Comparison of ENCODE assay signal across 8 cellular contexts in the genomic region with DNA sequence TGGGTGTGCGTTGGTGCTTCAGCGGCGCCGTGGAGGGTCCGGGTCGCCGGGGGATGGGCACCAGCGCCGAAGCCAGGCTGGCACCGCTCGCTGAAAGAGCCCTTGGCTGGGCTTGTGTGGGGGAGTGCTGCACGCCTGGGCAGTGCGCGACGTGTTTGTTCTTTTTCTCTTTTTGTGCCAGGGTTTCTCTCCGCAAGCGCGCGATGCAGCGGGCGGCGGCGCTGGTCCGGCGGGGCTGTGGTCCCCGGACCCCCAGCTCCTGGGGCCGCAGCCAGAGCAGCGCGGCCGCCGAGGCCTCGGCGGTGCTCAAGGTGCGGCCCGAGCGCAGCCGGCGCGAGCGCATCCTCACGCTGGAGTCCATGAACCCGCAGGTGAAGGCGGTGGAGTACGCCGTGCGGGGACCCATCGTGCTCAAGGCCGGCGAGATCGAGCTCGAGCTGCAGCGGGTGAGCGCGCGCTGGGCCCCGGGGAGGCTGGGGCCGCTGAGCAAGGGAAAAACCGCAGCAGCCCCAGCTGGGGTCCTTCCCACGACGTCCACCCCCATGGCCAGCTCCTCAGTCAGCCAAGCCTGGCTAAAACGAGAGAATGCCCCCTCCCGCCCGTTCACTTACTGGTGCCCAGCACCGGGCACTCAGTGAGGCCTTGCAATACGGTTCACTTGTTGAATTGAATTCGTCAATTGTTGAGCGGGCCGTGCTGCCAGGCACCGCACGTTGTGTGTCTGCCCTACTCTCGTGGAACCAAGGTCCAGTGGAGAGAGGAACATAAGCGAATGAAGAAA. TPM values are rescaled to one million over a fixed set of nuclear protein-coding genes. Genes with fewer than 3 reads are reported as not detected.
DNase-seq lines count a peak whose midpoint lies in the region; ATAC-seq, FAIRE-seq and TF ChIP-seq lines count a peak whose summit lies in the region.

No MANE protein-coding gene starts in this region.

- in situ Hi-C loops in K562 (cut with MboI) = no loop called here

- TF ChIP-seq POLR2A in K562 (conservative IDR thresholded peaks at IDR 0.05) = no peak

- H3K9me3 ChIP-seq in K562 (replicated peaks; ENCODE audit: control insufficient read depth, insufficient read depth, low read depth, low read length) = no peaks in the 10 kb centered on the region
- H3K9me3 ChIP-seq in keratinocyte (ENCODE audit: control insufficient read depth, low read depth, low read length) = no peaks in the 10 kb centered on the region

- peaks cover 17 to 19% of the 10 kb centered on the region in 2 experiments for H3K4me1 ChIP-seq in K562 (replicated peaks in 1 of 2; ENCODE audit: control insufficient read depth in 2 of 2, insufficient read depth in 2 of 2, low read length in 2 of 2)
- H3K4me1 ChIP-seq in keratinocyte (ENCODE audit: control insufficient read depth, extremely low read depth, insufficient read depth, low read length) = peaks cover 34% of the 10 kb centered on the region

- dilution Hi-C loops in keratinocyte (cut with MboI; ENCODE audit: extremely low pct_ligation_motif_present, low sequenced_read_pairs) = no loop called here

- H3K9ac ChIP-seq in K562 (ENCODE audit: insufficient read depth in 1 of 2, low read depth in 2 of 2, low read length in 2 of 2) = peak overlapping the region; percentile 34 to 91; a peak in 3 of 4 replicates
- H3K9ac ChIP-seq in keratinocyte (ENCODE audit: control insufficient read depth, extremely low read depth, insufficient read depth, low read length) = peak overlapping the region; percentile 76

- intact Hi-C loops in K562 (cut with micrococcal nuclease) = no loop called here

- 17% methylated on average over 45 of the region's 72 CpGs for WGBS in K562 (ENCODE audit: insufficient coverage, low coverage, missing lambda C conversion rate)

- no peak for TF ChIP-seq EP300 in K562 (IDR thresholded peaks at IDR 0.05; ENCODE audit: low read length)

- H3K27ac ChIP-seq in K562 (ENCODE audit: extremely low read depth, low read depth, low read length) (no peak overlapping the region), keratinocyte (ENCODE audit: control insufficient read depth, insufficient read depth, low read length) (peak overlapping the region; percentile 32)

- FAIRE-seq in K562 (lab: Jason Lieb, UNC) (no peak), keratinocyte (lab: Jason Lieb, UNC) (no peak)

- no peaks in the 10 kb centered on the region for H3K36me3 ChIP-seq in K562 (ENCODE audit: control insufficient read depth, insufficient read depth, low read length)
- H3K36me3 ChIP-seq in keratinocyte (ENCODE audit: control insufficient read depth in 2 of 2, extremely low read depth in 1 of 2, insufficient read depth in 2 of 2, low read length in 2 of 2) = peaks cover 0 to 10% of the 10 kb centered on the region in 2 experiments

- ATAC-seq in GM21825 (IDR thresholded peaks at IDR 0.05; ENCODE audit: unreplicated experiment) = peak; percentile 24
- peak; percentile 8; the same call in 2 of the 3 replicates for ATAC-seq in K562

- peak overlapping the region; percentile 77 for H3K4me3 ChIP-seq in K562
- peak overlapping the region; percentile 69 to 85 (median 76) for H3K4me3 ChIP-seq in keratinocyte (ENCODE audit: control insufficient read depth in 2 of 3, extremely low read depth in 1 of 3, insufficient read depth in 2 of 3, low read depth in 1 of 3, low read length in 3 of 3)

- DNase-seq in EH (ENCODE audit: low read depth) (peak; percentile 11), NCI-H69 (lab: John Stamatoyannopoulos, UW) (peak; percentile 46), K562 (ENCODE audit: extremely low read depth in 1 of 4, low spot score in 3 of 4) (peak in 2 of 4 experiments; percentile 29 to 38), keratinocyte (ENCODE audit: low read depth, low spot score) (no peak), HuH-7.5 (ENCODE audit: low spot score) (no peak), NCI-H1436 treated with DMSO at 0.1 percent for 48 hours (lab: John Stamatoyannopoulos, UW) (no peak)
- DNase-seq in stimulated activated CD4-positive, alpha-beta T cell treated with anti-CD3 and anti-CD28 coated beads, Interleukin-15, amount 100 ng/mL, for 24 hours = peak; percentile 52

- H4K20me1 ChIP-seq in K562 (replicated peaks; ENCODE audit: control insufficient read depth, insufficient read depth, low read length) (peaks cover 4% of the 10 kb centered on the region; the same call in 1 of the 2 replicates), keratinocyte (ENCODE audit: control insufficient read depth, extremely low read depth, insufficient read depth, low read length) (peaks cover 3% of the 10 kb centered on the region)

- TF ChIP-seq CTCF in K562 (IDR thresholded peaks at IDR 0.05 in 2 of 3, conservative IDR thresholded peaks at IDR 0.05 in 1 of 3; ENCODE audit: insufficient read depth in 2 of 3, low read depth in 1 of 3, low read length in 3 of 3) (no peak), keratinocyte (optimal IDR thresholded peaks at IDR 0.05 in 1 of 3, IDR thresholded peaks at IDR 0.05 in 1 of 3, conservative IDR thresholded peaks at IDR 0.05 in 1 of 3; ENCODE audit: extremely low read depth in 1 of 3, insufficient read depth in 2 of 3, low read length in 3 of 3) (no peak)

- TF ChIP-seq RAD21 in K562 (CRISPR knock-in tag; conservative IDR thresholded peaks at IDR 0.05 in 1 of 2, IDR thresholded peaks at IDR 0.05 in 1 of 2) = no peak

- H3K27me3 ChIP-seq in K562 (ENCODE audit: control insufficient read depth in 2 of 2, insufficient read depth in 2 of 2, low read length in 2 of 2) = peaks cover 0 to 9% of the 10 kb centered on the region in 2 experiments; a peak in 1 of 5 replicates
- no peaks in the 10 kb centered on the region for H3K27me3 ChIP-seq in keratinocyte (ENCODE audit: control insufficient read depth, extremely low read depth, insufficient read depth, low read length)

- peak overlapping the region; percentile 91 for H2AFZ ChIP-seq in K562 (ENCODE audit: low read depth, low read length)
- peak overlapping the region; percentile 76 for H2AFZ ChIP-seq in keratinocyte (ENCODE audit: control insufficient read depth, low read length)

- CTCF ChIA-PET in K562 (lab: Yijun Ruan, JAX; ENCODE audit: low intra/inter-chr PET ratio) = no interaction called here

- H3K9me1 ChIP-seq in K562 (ENCODE audit: control insufficient read depth, insufficient read depth, low read length) (no peaks in the 10 kb centered on the region), keratinocyte (ENCODE audit: control insufficient read depth, extremely low read depth, insufficient read depth, low read length) (peaks cover 2% of the 10 kb centered on the region)

- no peaks in the 10 kb centered on the region for H3K79me2 ChIP-seq in K562 (ENCODE audit: control insufficient read depth, insufficient read depth, low read length)
- H3K79me2 ChIP-seq in keratinocyte (ENCODE audit: control insufficient read depth, insufficient read depth, low read length) = peaks cover 5% of the 10 kb centered on the region

- no TSS peak for BruUV-seq in K562 (replicated peaks; lab: Mats Ljungman, UMichigan)

- H3K4me2 ChIP-seq in K562 (ENCODE audit: insufficient read depth, low read length) = peak overlapping the region; percentile 84
- peak overlapping the region; percentile 86 for H3K4me2 ChIP-seq in keratinocyte (ENCODE audit: control insufficient read depth, extremely low read depth, insufficient read depth, low read depth, low read length)

- POLR2A ChIA-PET in K562 (lab: Yijun Ruan, JAX) = interaction anchor here (0.5 to 1.4 kb wide), 9 partner anchors 14 to 264 kb away, joined by 3 to 7 read pairs (median 3); no protein-coding TSS in a partner anchor

RNA-seq across cellular contexts. Expression of gene GPT2, which starts 0.5 kb away (rescaled TPM):
- total RNA-seq in K562 (2011; cell fraction: chromatin; rRNA removed; ENCODE audit: low replicate concordance) = 9.1 and 9.7 TPM in 2 replicates
- total RNA-seq in K562 (2011; cell fraction: nucleolus; rRNA removed) = 4.7 and 5.9 TPM in 2 replicates
- total RNA-seq in K562 (2011; cell fraction: nucleoplasm; rRNA removed) = 9.2 and 12.0 TPM in 2 replicates
- 7.2 and 7.3 TPM in 2 replicates for total RNA-seq in K562 (2014; rRNA removed)
- total RNA-seq in K562 (2014; rRNA removed; fragmentation: Illumina TruSeq; extraction: Trizol) = 3.7 and 5.0 TPM in 2 replicates
- total RNA-seq in K562 (2015; rRNA removed; fragmentation: Illumina TruSeq; extraction: Trizol) = 2.8 and 3.0 TPM in 2 replicates
- 12.9 and 14.4 TPM in 2 replicates for total RNA-seq in K562 (2021)
- 5.8 and 10.4 TPM in 2 replicates for polyA plus RNA-seq in K562 (2011; rRNA removed)
- 9.4 and 12.6 TPM in 2 replicates for polyA plus RNA-seq in K562 (2011; cell fraction: cytosol; rRNA removed)
- 8.1 and 12.3 TPM in 2 replicates for polyA plus RNA-seq in K562 (2011; cell fraction: nucleus; rRNA removed)
- 6.6 and 23.6 TPM in 2 replicates for polyA plus RNA-seq in K562 (2012)
- polyA plus RNA-seq in K562 (2014; fragmentation: Illumina TruSeq; extraction: Trizol) = 10.0 and 12.1 TPM in 2 replicates
- polyA plus RNA-seq in K562 (2014; fragmentation: Nextera tagmentation; extraction: Ambion mirVana) = under 1 TPM; 0.79 to 0.96 TPM
- 6.8 and 7.7 TPM in 2 replicates for polyA plus RNA-seq in K562 (2014; rRNA removed)
- polyA minus RNA-seq in K562 (2011; rRNA and poly(A)+ RNA removed) = 5.9 and 6.5 TPM in 2 replicates
- polyA minus RNA-seq in K562 (2011; cell fraction: cytosol; rRNA and poly(A)+ RNA removed) = 4.6 and 13.5 TPM in 2 replicates
- polyA minus RNA-seq in K562 (2011; cell fraction: nucleus; rRNA and poly(A)+ RNA removed) = 1.6 and 5.9 TPM in 2 replicates
- 15.4 to 19.7 TPM (median 16.1 TPM) in 3 replicates for polyA plus RNA-seq in keratinocyte
- polyA plus RNA-seq in keratinocyte (2011; ENCODE audit: low read depth) = 22.3 TPM
- polyA plus RNA-seq in keratinocyte (2011; cell fraction: cytosol; rRNA removed) = 12.5 and 16.6 TPM in 2 replicates
- 19.9 and 20.1 TPM in 2 replicates for polyA plus RNA-seq in keratinocyte (2011; cell fraction: nucleus; rRNA removed)
- polyA plus RNA-seq in keratinocyte (2012; ENCODE audit: low replicate concordance) = 17.5 and 29.9 TPM in 2 replicates
- polyA minus RNA-seq in keratinocyte = 21.9 to 55.3 TPM (median 40.2 TPM) in 3 replicates
- polyA minus RNA-seq in keratinocyte (2011; cell fraction: cytosol; rRNA and poly(A)+ RNA removed) = 20.7 TPM
- polyA minus RNA-seq in keratinocyte (2011; cell fraction: nucleus; rRNA and poly(A)+ RNA removed) = 11.0 and 16.5 TPM in 2 replicates

RNA-seq across cellular contexts. Expression of gene C16orf87, which starts 53.7 kb away (rescaled TPM):
- 1.9 and 6.0 TPM in 2 replicates for total RNA-seq in K562 (2011; cell fraction: chromatin; rRNA removed; ENCODE audit: low replicate concordance)
- 1.8 and 2.0 TPM in 2 replicates for total RNA-seq in K562 (2011; cell fraction: nucleolus; rRNA removed)
- total RNA-seq in K562 (2011; cell fraction: nucleoplasm; rRNA removed) = 3.9 and 6.0 TPM in 2 replicates
- total RNA-seq in K562 (2014; rRNA removed) = 7.7 and 10.5 TPM in 2 replicates
- 13.0 and 13.2 TPM in 2 replicates for total RNA-seq in K562 (2014; rRNA removed; fragmentation: Illumina TruSeq; extraction: Trizol)
- total RNA-seq in K562 (2015; rRNA removed; fragmentation: Illumina TruSeq; extraction: Trizol) = 10.9 and 12.6 TPM in 2 replicates
- 8.3 and 9.1 TPM in 2 replicates for total RNA-seq in K562 (2021)
- 6.3 and 7.8 TPM in 2 replicates for polyA plus RNA-seq in K562 (2011; rRNA removed)
- polyA plus RNA-seq in K562 (2011; cell fraction: cytosol; rRNA removed) = 1.5 and 2.6 TPM in 2 replicates
- polyA plus RNA-seq in K562 (2011; cell fraction: nucleus; rRNA removed) = 1.9 and 3.1 TPM in 2 replicates
- polyA plus RNA-seq in K562 (2012) = 6.2 and 8.7 TPM in 2 replicates
- polyA plus RNA-seq in K562 (2014; fragmentation: Illumina TruSeq; extraction: Trizol) = 9.1 and 9.6 TPM in 2 replicates
- polyA plus RNA-seq in K562 (2014; fragmentation: Nextera tagmentation; extraction: Ambion mirVana) = 10 to 100 TPM; 13.9 to 16.7 TPM
- 8.2 and 10.8 TPM in 2 replicates for polyA plus RNA-seq in K562 (2014; rRNA removed)
- 6.2 and 7.6 TPM in 2 replicates for polyA minus RNA-seq in K562 (2011; rRNA and poly(A)+ RNA removed)
- 2.8 and 3.1 TPM in 2 replicates for polyA minus RNA-seq in K562 (2011; cell fraction: cytosol; rRNA and poly(A)+ RNA removed)
- 2.0 and 4.7 TPM in 2 replicates for polyA minus RNA-seq in K562 (2011; cell fraction: nucleus; rRNA and poly(A)+ RNA removed)
- 6.7 to 10.2 TPM (median 7.0 TPM) in 3 replicates for polyA plus RNA-seq in keratinocyte
- polyA plus RNA-seq in keratinocyte (2011; ENCODE audit: low read depth) = 2.1 TPM
- 5.9 and 8.7 TPM in 2 replicates for polyA plus RNA-seq in keratinocyte (2011; cell fraction: cytosol; rRNA removed)
- polyA plus RNA-seq in keratinocyte (2011; cell fraction: nucleus; rRNA removed) = 4.0 and 6.8 TPM in 2 replicates
- polyA plus RNA-seq in keratinocyte (2012; ENCODE audit: low replicate concordance) = 6.6 and 8.0 TPM in 2 replicates
- 1.2 to 5.2 TPM (median 2.5 TPM) in 3 replicates for polyA minus RNA-seq in keratinocyte
- polyA minus RNA-seq in keratinocyte (2011; cell fraction: cytosol; rRNA and poly(A)+ RNA removed) = 4.2 TPM
- 1.6 and 3.1 TPM in 2 replicates for polyA minus RNA-seq in keratinocyte (2011; cell fraction: nucleus; rRNA and poly(A)+ RNA removed)

Comparison
In these comparisons a context has a peak if more than half of its experiments do, and no peak if none do; other contexts are left out.
1. DNase-seq: peak in EH (single experiment), NCI-H69 (single experiment) and stimulated activated CD4-positive, alpha-beta T cell treated with anti-CD3 and anti-CD28 coated beads, Interleukin-15, amount 100 ng/mL, for 24 hours (single experiment); none in keratinocyte (single experiment), HuH-7.5 (single experiment) and NCI-H1436 treated with DMSO at 0.1 percent for 48 hours (single experiment).